Comparison of ENCODE assay signal across 8 cellular contexts in genomic region chr1:64745181-64745985, GRCh38. TPM values are rescaled to one million over a fixed set of nuclear protein-coding genes. Genes with fewer than 3 reads are reported as not detected.
A peak's percentile ranks its signal among the peaks of the same experiment; 100 is the strongest.
DNase-seq lines count a peak whose midpoint lies in the region; ATAC-seq and TF ChIP-seq lines count a peak whose summit lies in the region.

No MANE protein-coding gene starts in this region.

- no peak overlapping the region for H2BK15ac ChIP-seq in IMR-90 (ENCODE audit: low read depth, low read length)

- TF ChIP-seq CTCF in AG04450 (IDR thresholded peaks at IDR 0.05; ENCODE audit: low read depth, low read length) (no peak), GM13977 (IDR thresholded peaks at IDR 0.05; ENCODE audit: extremely low read depth, insufficient read depth, missing control alignments) (no peak), IMR-90 (conservative IDR thresholded peaks at IDR 0.05; ENCODE audit: low read depth, low read length) (no peak), activated B cell treated with CpG ODN at 0.5 μM for 24 hours (IDR thresholded peaks at IDR 0.05) (no peak), lung (IDR thresholded peaks at IDR 0.05; ENCODE audit: control extremely low read depth, extremely low read depth) (no peak)

- peaks cover 20% of the 10 kb centered on the region for H3K4me1 Mint-ChIP-seq in activated B cell treated with CpG ODN at 0.5 μM for 24 hours

- no peak overlapping the region for H3K18ac ChIP-seq in IMR-90 (ENCODE audit: low read depth, low read length)

- H4K5ac ChIP-seq in IMR-90 (ENCODE audit: low read depth, low read length), result no peak overlapping the region

- no peak for TF ChIP-seq RAD21 in IMR-90 (IDR thresholded peaks at IDR 0.05; ENCODE audit: low read length)

- H3K27ac Mint-ChIP-seq in activated B cell treated with CpG ODN at 0.5 μM for 24 hours, result peak overlapping the region; percentile 2

- H3K79me1 ChIP-seq in IMR-90 (ENCODE audit: low read depth in 1 of 2, low read length in 2 of 2), result no peaks in the 10 kb centered on the region; a peak in 1 of 4 replicates

- peak overlapping the region; percentile 87 for H2AFZ ChIP-seq in IMR-90 (replicated peaks; ENCODE audit: low read length, poor library complexity)

- no peaks in the 10 kb centered on the region for H3K9me1 ChIP-seq in IMR-90 (ENCODE audit: insufficient read depth, low read length)

- H3K4ac ChIP-seq in IMR-90 (ENCODE audit: low read depth, low read length), result no peak overlapping the region; the same call in 1 of the 2 replicates

- H3K4me1 ChIP-seq in IMR-90 (ENCODE audit: control insufficient read depth, insufficient read depth, low read length) (no peaks in the 10 kb centered on the region), lung (ENCODE audit: control insufficient read depth in 2 of 2, insufficient read depth in 2 of 2, low read length in 2 of 2) (no peaks in the 10 kb centered on the region)

- H3K14ac ChIP-seq in IMR-90 (replicated peaks; ENCODE audit: low read depth, low read length), result 0 out of 2 replicates have a peak overlapping the region, but pooled peaks have one; percentile 68

- no peaks in the 10 kb centered on the region for H3K36me3 Mint-ChIP-seq in activated B cell treated with CpG ODN at 0.5 μM for 24 hours (ENCODE audit: low read depth)

- no TSS peak for BruUV-seq in IMR-90 (replicated peaks; lab: Mats Ljungman, UMichigan)

- intact Hi-C loops in IMR-90 (cut with micrococcal nuclease), result loop anchor here (1.0 to 2.0 kb wide), 2 partner anchors 59 to 79 kb away; no protein-coding TSS in a partner anchor
- intact Hi-C loops in activated B cell treated with CpG ODN at 0.5 μM for 24 hours (cut with micrococcal nuclease), result loop anchor here (1.0 to 10.0 kb wide), 2 partner anchors 79 to 679 kb away; partner anchors contain the start of genes LEPR and LEPROT

- POLR2A ChIA-PET in AG04450 (lab: Yijun Ruan, JAX) (no interaction called here), IMR-90 (lab: Charles Lee; ENCODE audit: unreplicated experiment) (no interaction called here), activated B cell treated with CpG ODN at 0.5 μM for 24 hours (lab: Charles Lee) (no interaction called here)

- H3K4me3 Mint-ChIP-seq in activated B cell treated with CpG ODN at 0.5 μM for 24 hours, result peak overlapping the region; percentile 83

- no peaks in the 10 kb centered on the region for H3K9me3 Mint-ChIP-seq in activated B cell treated with CpG ODN at 0.5 μM for 24 hours

- no peak overlapping the region; a peak in 1 of 4 replicates for H4K8ac ChIP-seq in IMR-90 (ENCODE audit: low read depth in 2 of 2, low read length in 2 of 2)

- no peak overlapping the region for H2BK5ac ChIP-seq in IMR-90 (ENCODE audit: low read depth, low read length, poor library complexity, severe bottlenecking)

- ATAC-seq in IMR-90 (ENCODE audit: low read depth) (peak; percentile 33; the same call in 1 of the 2 replicates), activated B cell treated with CpG ODN at 0.5 μM for 24 hours (ENCODE audit: low read depth) (peak; percentile 32), lung (ENCODE audit: insufficient read depth, low FRiP score) (peak; percentile 39), HG03342 (IDR thresholded peaks at IDR 0.05; ENCODE audit: unreplicated experiment) (no peak)

- H3K4me2 ChIP-seq in IMR-90 (ENCODE audit: low read depth, low read length), result peak overlapping the region; percentile 59

- H2AK9ac ChIP-seq in IMR-90 (replicated peaks; ENCODE audit: low read depth, low read length, poor library complexity), result peak overlapping the region; percentile 80

- H3K9ac ChIP-seq in IMR-90 (ENCODE audit: low read depth, low read length), result peak overlapping the region; percentile 61

- in situ Hi-C loops in GM13977 (cut with MboI; ENCODE audit: low pct_unique_long_range_greater_than_20kb, low sequenced_read_pairs, unreplicated experiment), result no loop called here
- in situ Hi-C loops in IMR-90 (cut with MboI; ENCODE audit: low sequenced_read_pairs), result no loop called here

- DNase-seq in AG04450 (ENCODE audit: low read depth, low spot score) (no peak), GM13977 (ENCODE audit: low spot score) (peak; percentile 18), IMR-90 (no peak), activated B cell treated with CpG ODN at 0.5 μM for 24 hours (no peak), lung (ENCODE audit: low spot score) (peak; percentile 29)
- DNase-seq in effector CD4-positive, alpha-beta T cell, result peak; percentile 2

- H3K23ac ChIP-seq in IMR-90 (ENCODE audit: low read depth, low read length), result no peak overlapping the region; the same call in 1 of the 2 replicates

- no peaks in the 10 kb centered on the region for H3K36me3 ChIP-seq in IMR-90 (ENCODE audit: control insufficient read depth, insufficient read depth, low read length)
- H3K36me3 ChIP-seq in lung (ENCODE audit: control insufficient read depth in 2 of 2, insufficient read depth in 2 of 2, low read length in 2 of 2), result no peaks in the 10 kb centered on the region

- TF ChIP-seq POLR2A in IMR-90 (IDR thresholded peaks at IDR 0.05; ENCODE audit: low read depth, low read length), result no peak

- H2AK5ac ChIP-seq in IMR-90 (ENCODE audit: low read depth, low read length), result no peak overlapping the region

- no peak overlapping the region for H2BK20ac ChIP-seq in IMR-90 (ENCODE audit: low read depth, low read length)

- H3K4me3 ChIP-seq in AG04450 (ENCODE audit: low read depth, low read length), result peak overlapping the region; percentile 69
- peak overlapping the region; percentile 68 for H3K4me3 ChIP-seq in IMR-90 (ENCODE audit: insufficient read depth, low read depth, low read length)
- H3K4me3 ChIP-seq in lung, result peak overlapping the region; percentile 83

- no peaks in the 10 kb centered on the region for H3K27me3 ChIP-seq in AG04450 (ENCODE audit: control insufficient read depth, insufficient read depth, low read length)
- no peaks in the 10 kb centered on the region for H3K27me3 ChIP-seq in IMR-90 (ENCODE audit: control insufficient read depth, insufficient read depth, low read length)
- no peaks in the 10 kb centered on the region for H3K27me3 ChIP-seq in lung (ENCODE audit: control insufficient read depth, insufficient read depth)

- no peak overlapping the region for H4K91ac ChIP-seq in IMR-90 (ENCODE audit: insufficient read depth, low read depth, low read length)

- H3K27ac ChIP-seq in AG04450 (ENCODE audit: low read depth, low read length), result no peak overlapping the region
- peak overlapping the region; percentile 12; the same call in 1 of the 2 replicates for H3K27ac ChIP-seq in IMR-90 (ENCODE audit: insufficient read depth, low read length)
- H3K27ac ChIP-seq in lung (ENCODE audit: low read depth in 1 of 2, low read length in 1 of 2), result peak overlapping the region; percentile 67 to 76
- peak overlapping the region; percentile 44 for H3K27ac ChIP-seq in temporal lobe (ENCODE audit: low read depth, low read length)

- H3K9me3 ChIP-seq in AG04450 (ENCODE audit: control insufficient read depth, insufficient read depth, low read length) (no peaks in the 10 kb centered on the region), IMR-90 (ENCODE audit: control insufficient read depth, insufficient read depth, low read length) (no peaks in the 10 kb centered on the region), lung (ENCODE audit: control insufficient read depth in 2 of 2, insufficient read depth in 1 of 2, low read length in 1 of 2) (no peaks in the 10 kb centered on the region)

- 3% methylated on average over 27 of the region's 67 CpGs; no CpG with 5 or more reads in 1 of the 2 experiments for WGBS in IMR-90 (ENCODE audit: extremely low coverage in 2 of 2, insufficient read length in 1 of 2), 2 experiments
- 1% methylated on average over 65 to 67 of the region's 67 CpGs for WGBS in lung, 2 donors

- no peak overlapping the region for H2BK120ac ChIP-seq in IMR-90 (ENCODE audit: low read depth, low read length)

- H4K20me1 ChIP-seq in IMR-90 (ENCODE audit: insufficient read depth, low read length), result no peaks in the 10 kb centered on the region

- H3K27me3 Mint-ChIP-seq in activated B cell treated with CpG ODN at 0.5 μM for 24 hours, result peaks cover 8% of the 10 kb centered on the region

- dilution Hi-C loops in IMR-90 (cut with HindIII; ENCODE audit: low sequenced_read_pairs, unreplicated experiment), result no loop called here

- CTCF ChIA-PET in AG04450 (lab: Charles Lee), result interaction anchor here (1.2 to 1.4 kb wide), 2 partner anchors 11 to 476 kb away, joined by 3 to 5 read pairs; no protein-coding TSS in a partner anchor
- CTCF ChIA-PET in IMR-90 (lab: Yijun Ruan, JAX), result interaction anchor here (1.3 kb wide), 1 partner anchor 16 kb away, joined by 3 read pairs; no protein-coding TSS in a partner anchor
- CTCF ChIA-PET in activated B cell treated with CpG ODN at 0.5 μM for 24 hours (lab: Charles Lee), result no interaction called here

- no peak overlapping the region for H3K56ac ChIP-seq in IMR-90 (ENCODE audit: extremely low read depth, insufficient read depth, low read length)

TF ChIP-seq in IMR-90, 13 proteins besides CTCF, POLR2A, EP300 and RAD21 (continues in another document):
- no peak for TF ChIP-seq BHLHE40 (IDR thresholded peaks at IDR 0.05; ENCODE audit: low read depth, low read length)
- no peak for TF ChIP-seq FOS (IDR thresholded peaks at IDR 0.05; ENCODE audit: low read depth, low read length)
- no peak for TF ChIP-seq ELK1 (IDR thresholded peaks at IDR 0.05; ENCODE audit: borderline replicate concordance, low read depth, low read length)
- no peak for TF ChIP-seq MXI1 (IDR thresholded peaks at IDR 0.05; ENCODE audit: borderline replicate concordance, low read depth, low read length)
- TF ChIP-seq MAZ (IDR thresholded peaks at IDR 0.05; ENCODE audit: borderline replicate concordance, low read depth, low read length), result no peak
- TF ChIP-seq NFE2L2 (IDR thresholded peaks at IDR 0.05; ENCODE audit: low read depth, low read length), result no peak
- no peak for TF ChIP-seq RFX5 (IDR thresholded peaks at IDR 0.05; ENCODE audit: low read depth, low read length)
- no peak for TF ChIP-seq RCOR1 (IDR thresholded peaks at IDR 0.05; ENCODE audit: insufficient replicate concordance, low read length)

RNA-seq across cellular contexts. Expression of gene RAVER2, which starts 0.5 kb away (rescaled TPM):
- 4.1 and 5.5 TPM in 2 replicates for polyA plus RNA-seq in AG04450 (2011; rRNA removed)
- polyA minus RNA-seq in AG04450 (2011; rRNA and poly(A)+ RNA removed), result 3.7 and 5.2 TPM in 2 replicates
- 6.1 and 6.7 TPM in 2 replicates for total RNA-seq in IMR-90 (2012; rRNA removed)
- polyA plus RNA-seq in IMR-90 (2012; rRNA removed), result 3.4 and 3.7 TPM in 2 replicates
- 0.91 and 1.2 TPM in 2 replicates for polyA plus RNA-seq in IMR-90 (2012; cell fraction: cytosol; rRNA removed)
- 0.79 and 8.1 TPM in 2 replicates for polyA plus RNA-seq in IMR-90 (2012; cell fraction: nucleus; rRNA removed; ENCODE audit: low replicate concordance)
- 1.0 and 1.2 TPM in 2 replicates for total RNA-seq in activated B cell treated with CpG ODN at 0.5 μM for 24 hours
- 10 to 100 TPM in 1 of 2 donors, 1 to 10 TPM in 1; 9.2 to 30.2 TPM for total RNA-seq in lung
- polyA plus RNA-seq in lung, result 1 to 10 TPM; 2.9 to 4.3 TPM
- 11.8 TPM for total RNA-seq in temporal lobe

Comparison
In these comparisons a context has a peak if more than half of its experiments do, and no peak if none do; other contexts are left out.
1. DNase-seq: peak in GM13977 (single experiment), effector CD4-positive, alpha-beta T cell (single experiment) and lung (single experiment); none in AG04450 (single experiment), IMR-90 (single experiment) and activated B cell treated with CpG ODN at 0.5 μM for 24 hours (single experiment).
2. Peak in every context shown above with its lines, with median percentiles within 50 percentile points of each other: H3K4me3 ChIP-seq.